In genomic region chr2:178193823-178194599, GRCh38 we compare ENCODE assay signal across 8 cellular contexts. TPM values are rescaled to one million over a fixed set of nuclear protein-coding genes. Genes with fewer than 3 reads are reported as not detected.
A peak's percentile ranks its signal among the peaks of the same experiment; 100 is the strongest.
DNase-seq lines count a peak whose midpoint lies in the region; ATAC-seq, FAIRE-seq and TF ChIP-seq lines count a peak whose summit lies in the region.

Gene OSBPL6, plus strand, starts transcription at chr2:178194512. Its CDS starts 111,673 bp downstream, at chr2:178306185.

- H3K36me3 Mint-ChIP-seq in nephron progenitor cell (ENCODE audit: low read depth) = no peaks in the 10 kb centered on the region

- no peaks in the 10 kb centered on the region for H3K9me3 Mint-ChIP-seq in nephron progenitor cell

- ATAC-seq in GM21447 (IDR thresholded peaks at IDR 0.05; ENCODE audit: unreplicated experiment) (peak; percentile 80), PC-3 (peak; percentile 82)

- H3F3A ChIP-seq in PC-3 (ENCODE audit: low read length, unreplicated experiment) = no peaks in the 10 kb centered on the region

- peak within 1 kb of the TSS; percentile 91 for H3K4me3 Mint-ChIP-seq in nephron progenitor cell

- no peaks in the 10 kb centered on the region for H4K20me1 ChIP-seq in PC-3 (ENCODE audit: low read length)

- H3K4me1 ChIP-seq in PC-3 (ENCODE audit: insufficient read depth, low read length) (peaks cover 26% of the 10 kb centered on the region), subcutaneous abdominal adipose tissue (ENCODE audit: control insufficient read depth in 5 of 5, insufficient read depth in 5 of 5, low read length in 5 of 5) (peaks cover 2 to 23% (median 17%) of the 10 kb centered on the region in 5 donors)

- TSS peak; percentile 80 for BruUV-seq in PC-3 (replicated peaks; lab: Mats Ljungman, UMichigan)

- H3K27me3 ChIP-seq in PC-3 (ENCODE audit: low read length) = no peaks in the 10 kb centered on the region
- no peaks in the 10 kb centered on the region for H3K27me3 ChIP-seq in subcutaneous abdominal adipose tissue (ENCODE audit: control insufficient read depth in 5 of 5, insufficient read depth in 4 of 5, low read length in 5 of 5)

- H3K27ac ChIP-seq in PC-3 (ENCODE audit: low read length) (peak within 1 kb of the TSS; percentile 19; the same call in 1 of the 2 replicates), subcutaneous abdominal adipose tissue (ENCODE audit: low read depth, low read length) (peak within 1 kb of the TSS; percentile 79)

- H3K4me1 Mint-ChIP-seq in nephron progenitor cell = peaks cover 30% of the 10 kb centered on the region

- intact Hi-C loops in PC-3 (cut with micrococcal nuclease) = loop anchor here (2.0 kb wide), 1 partner anchor 61 kb away; no protein-coding TSS in a partner anchor

- peak; percentile 8; the same call in 1 of the 2 replicates for TF ChIP-seq CTCF in PC-3 (conservative IDR thresholded peaks at IDR 0.05; ENCODE audit: low read depth, low read length)
- no peak for TF ChIP-seq CTCF in fibroblast of villous mesenchyme (IDR thresholded peaks at IDR 0.05; ENCODE audit: insufficient read depth, low read depth, low read length)
- no peak for TF ChIP-seq CTCF in nephron progenitor cell (IDR thresholded peaks at IDR 0.05)

- peak within 1 kb of the TSS; percentile 61 for H3K27ac Mint-ChIP-seq in nephron progenitor cell

- no peaks in the 10 kb centered on the region for H3K9me3 ChIP-seq in PC-3 (ENCODE audit: low read length)
- H3K9me3 ChIP-seq in subcutaneous abdominal adipose tissue (ENCODE audit: control insufficient read depth in 5 of 5, low read length in 5 of 5) = no peaks in the 10 kb centered on the region

- peak; percentile 83 for FAIRE-seq in HTR-8/SVneo (lab: Jason Lieb, UNC)

- POLR2A ChIA-PET in PC-3 (lab: Charles Lee; ENCODE audit: unreplicated experiment) = interaction anchor here (0.6 kb wide), 1 partner anchor 94 kb away, joined by 8 read pairs; no protein-coding TSS in a partner anchor

- H3K9ac ChIP-seq in PC-3 (ENCODE audit: low read length) = peak within 1 kb of the TSS; percentile 73
- peak within 1 kb of the TSS; percentile 48 to 86 (median 73) for H3K9ac ChIP-seq in subcutaneous abdominal adipose tissue (ENCODE audit: low read length in 5 of 5)

- CTCF ChIA-PET in PC-3 (lab: Charles Lee) = interaction anchor here (0.6 to 0.7 kb wide), 2 partner anchors 54 to 225 kb away, joined by 3 read pairs; no protein-coding TSS in a partner anchor

- DNase-seq in D341Med (ENCODE audit: low spot score) (peak; percentile 93), HTR-8/SVneo (ENCODE audit: insufficient read length, low spot score) (peak; percentile 77), PC-3 (peak; percentile 84), fibroblast of villous mesenchyme (ENCODE audit: low read depth) (peak; percentile 77), nephron progenitor cell (peak; percentile 84)
- peak; percentile 29 for DNase-seq in activated effector memory CD4-positive, alpha-beta T cell treated with Interleukin-2 at 50 U/mL for 16 hours

- peaks cover 19% of the 10 kb centered on the region for H3K79me2 ChIP-seq in PC-3 (ENCODE audit: low read length)

- H3K4me3 ChIP-seq in PC-3 (ENCODE audit: low read length) = peak within 1 kb of the TSS; percentile 83
- peak within 1 kb of the TSS; percentile 70 for H3K4me3 ChIP-seq in fibroblast of villous mesenchyme (ENCODE audit: low read depth, low read length)
- H3K4me3 ChIP-seq in subcutaneous abdominal adipose tissue (ENCODE audit: low read depth in 1 of 5, low read length in 5 of 5) = peak within 1 kb of the TSS; percentile 72 to 89 (median 78)

- H3K9me2 ChIP-seq in PC-3 (replicated peaks; ENCODE audit: low read length) = no peaks in the 10 kb centered on the region

- H3K4me2 ChIP-seq in PC-3 (ENCODE audit: low read length) = peak within 1 kb of the TSS; percentile 87

- H3K36me3 ChIP-seq in PC-3 (ENCODE audit: low read depth, low read length) = no peaks in the 10 kb centered on the region
- H3K36me3 ChIP-seq in subcutaneous abdominal adipose tissue (ENCODE audit: control insufficient read depth in 5 of 5, insufficient read depth in 5 of 5, low read length in 5 of 5) = no peaks in the 10 kb centered on the region

- peak within 1 kb of the TSS; percentile 86 for H2AFZ ChIP-seq in PC-3 (ENCODE audit: low read length)

- peaks cover 34% of the 10 kb centered on the region for H3K27me3 Mint-ChIP-seq in nephron progenitor cell (ENCODE audit: low read depth, poor library complexity)

RNA-seq across cellular contexts. Expression of gene OSBPL6, which starts in this region (rescaled TPM):
- total RNA-seq in PC-3 (2014; rRNA removed) (2.8 and 4.0 TPM in 2 replicates), fibroblast of villous mesenchyme (3.9 and 6.5 TPM in 2 replicates)

Comparison
In these comparisons a context has a peak if more than half of its experiments do, and no peak if none do; other contexts are left out.
1. Peak in every context shown above with its lines: DNase-seq, ATAC-seq, H3K4me3 ChIP-seq and H3K27ac ChIP-seq.
2. DNase-seq: peak in every context shown above with its lines; median percentile 93 in D341Med; 84 in PC-3; 84 in nephron progenitor cell; 77 in HTR-8/SVneo; 77 in fibroblast of villous mesenchyme; 29 in activated effector memory CD4-positive, alpha-beta T cell treated with Interleukin-2 at 50 U/mL for 16 hours.